In the genomic region with DNA sequence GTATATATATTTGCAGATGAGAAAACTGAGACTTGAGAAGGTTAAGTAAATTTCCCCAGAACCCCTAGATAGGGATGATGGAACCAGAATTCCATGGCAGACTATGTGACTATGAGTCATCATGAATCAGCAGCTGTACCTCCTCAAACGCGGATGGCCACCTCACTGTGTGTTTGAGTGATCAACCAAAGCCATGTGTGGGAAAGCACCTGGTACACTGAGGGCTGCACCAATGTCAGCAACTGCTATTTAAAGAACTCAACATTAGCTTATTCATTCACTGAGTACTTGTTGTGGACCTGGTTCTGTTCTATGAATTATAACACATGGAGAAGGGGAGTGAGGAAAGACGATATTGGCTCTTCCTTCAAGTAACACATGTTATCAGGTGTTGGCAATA, we compare ENCODE assay signal across 8 cellular contexts.
DNase-seq lines count a peak whose midpoint lies in the region; TF ChIP-seq lines count a peak whose summit lies in the region.

No MANE protein-coding gene starts in this region.

- H3K36me3 ChIP-seq in GM23248 (ENCODE audit: low read depth) = no peaks in the 10 kb centered on the region
- no peaks in the 10 kb centered on the region for H3K36me3 ChIP-seq in Caco-2 (ENCODE audit: control insufficient read depth, insufficient read depth, low read length)

- no peaks in the 10 kb centered on the region for H4K20me1 ChIP-seq in GM23248 (ENCODE audit: insufficient read depth)

- no peak overlapping the region for H3K4me3 Mint-ChIP-seq in Caco-2 (ENCODE audit: unreplicated experiment)

- H3K9me3 Mint-ChIP-seq in Caco-2 (ENCODE audit: unreplicated experiment) = no peaks in the 10 kb centered on the region

- BruUV-seq in Caco-2 (replicated peaks; lab: Mats Ljungman, UMichigan) = no TSS peak

- H3K27ac ChIP-seq in GM23248 = peak overlapping the region; percentile 73

- no peaks in the 10 kb centered on the region for H3K27me3 ChIP-seq in GM23248 (replicated peaks; ENCODE audit: insufficient read depth)
- H3K27me3 ChIP-seq in Caco-2 (replicated peaks; ENCODE audit: control insufficient read depth, insufficient read depth, low read length) = no peaks in the 10 kb centered on the region; the same call in 1 of the 2 replicates

- no peak for TF ChIP-seq CTCF in fibroblast of villous mesenchyme (IDR thresholded peaks at IDR 0.05; ENCODE audit: insufficient read depth, low read depth, low read length)
- no peak for TF ChIP-seq CTCF in Caco-2 (IDR thresholded peaks at IDR 0.05; ENCODE audit: insufficient read depth in 1 of 2, low read depth in 1 of 2, low read length in 1 of 2, severe bottlenecking in 1 of 2, unreplicated experiment in 1 of 2)

- H3K4me3 ChIP-seq in GM23248 = no peak overlapping the region
- no peak overlapping the region for H3K4me3 ChIP-seq in fibroblast of villous mesenchyme (ENCODE audit: low read depth, low read length)
- H3K4me3 ChIP-seq in Caco-2 (ENCODE audit: low read depth, low read length) = no peak overlapping the region

- no peaks in the 10 kb centered on the region for H3K9me2 ChIP-seq in GM23248 (ENCODE audit: insufficient read depth)

- CTCF ChIA-PET in Caco-2 (lab: Charles Lee) = no interaction called here

- POLR2A ChIA-PET in Caco-2 (lab: Charles Lee) = no interaction called here

- H3K27ac Mint-ChIP-seq in Caco-2 (ENCODE audit: unreplicated experiment) = no peak overlapping the region

- H3K9ac ChIP-seq in GM23248 = peak overlapping the region; percentile 42

- H3K9me3 ChIP-seq in GM23248 (ENCODE audit: low read depth) (no peaks in the 10 kb centered on the region), Caco-2 (no peaks in the 10 kb centered on the region)

- peaks cover 44% of the 10 kb centered on the region for H3K4me1 ChIP-seq in GM23248 (ENCODE audit: insufficient read depth)
- no peaks in the 10 kb centered on the region for H3K4me1 ChIP-seq in Caco-2

- H3F3A ChIP-seq in GM23248 (ENCODE audit: insufficient read depth) = peaks cover 36% of the 10 kb centered on the region

- DNase-seq in GM03348 (ENCODE audit: low spot score) (peak; percentile 44), GM23248 (peak; percentile 97), LoVo (ENCODE audit: low spot score) (peak; percentile 8), fibroblast of villous mesenchyme (ENCODE audit: low read depth) (peak; percentile 78), hepatic stellate cell (ENCODE audit: low spot score) (no peak), Caco-2 (no peak), CD1c-positive myeloid dendritic cell (ENCODE audit: extremely low spot score) (no peak)
- DNase-seq in stimulated activated naive CD4-positive, alpha-beta T cell treated with Interleukin-2 at 50 U/mL for 16 hours (lab: John Stamatoyannopoulos, UW) = no peak

- peaks cover 2% of the 10 kb centered on the region for H3K27me3 Mint-ChIP-seq in Caco-2 (ENCODE audit: insufficient read depth, unreplicated experiment)

- peak overlapping the region; percentile 56 for H3K4me2 ChIP-seq in GM23248 (ENCODE audit: unreplicated experiment)

- in situ Hi-C loops in GM23248 (cut with MboI) = no loop called here

- H3K36me3 Mint-ChIP-seq in Caco-2 (ENCODE audit: insufficient read depth, unreplicated experiment) = no peaks in the 10 kb centered on the region

- no peaks in the 10 kb centered on the region for H3K79me2 ChIP-seq in GM23248 (ENCODE audit: insufficient read depth)

- H2AFZ ChIP-seq in GM23248 = no peak overlapping the region

- intact Hi-C loops in Caco-2 (cut with micrococcal nuclease; ENCODE audit: unreplicated experiment) = no loop called here

- H3K4me1 Mint-ChIP-seq in Caco-2 (ENCODE audit: low read depth, unreplicated experiment) = no peaks in the 10 kb centered on the region

- WGBS in GM23248 (ENCODE audit: low coverage in 1 of 2, low lambda C conversion rate in 2 of 2, missing lambda C conversion rate in 2 of 2), 2 experiments = 17% methylated on average over 3 of the region's 3 CpGs

Comparison
In these comparisons a context has a peak if more than half of its experiments do, and no peak if none do; other contexts are left out.
1. DNase-seq: peak in GM03348 (single experiment), GM23248 (single experiment), LoVo (single experiment) and fibroblast of villous mesenchyme (single experiment); none in hepatic stellate cell (single experiment), Caco-2 (0 of 2), stimulated activated naive CD4-positive, alpha-beta T cell treated with Interleukin-2 at 50 U/mL for 16 hours (single experiment) and CD1c-positive myeloid dendritic cell (single experiment).